In genomic region chr6:163902993-163903392, GRCh38 we compare ENCODE assay signal across 17 cellular contexts.
A peak's percentile ranks its signal among the peaks of the same experiment; 100 is the strongest.
DNase-seq lines count a peak whose midpoint lies in the region; ATAC-seq and TF ChIP-seq lines count a peak whose summit lies in the region.
"Had no signal": no experiment of that assay in that cellular context is flagged by ENCODE, and none has a peak within 500 bp of the region (broad histone marks: within the 10 kb centered on the region; RNA-seq: fewer than 3 reads in every experiment).

No MANE protein-coding gene starts in this region.

- no peak for ATAC-seq in GM23338
- no peak for ATAC-seq in GM19023 (IDR thresholded peaks at IDR 0.05; ENCODE audit: unreplicated experiment)
- ATAC-seq in HG03378 (IDR thresholded peaks at IDR 0.05; ENCODE audit: unreplicated experiment), result no peak

- H4K20me1 ChIP-seq in GM23338 (replicated peaks; ENCODE audit: insufficient read depth), result no peaks in the 10 kb centered on the region

- DNase-seq in A673 (ENCODE audit: low spot score) (no peak), GM23338 (ENCODE audit: low spot score) (no peak), WERI-Rb-1 (peak; percentile 21)
- DNase-seq: ACHN; CD4-positive, alpha-beta T cell; DMS153; DMS79; GDM1; GOT3; H7; IMR-90; KBM-7 had no signal

- H3K4me1 Mint-ChIP-seq in GM23338 (peaks cover 9% of the 10 kb centered on the region; the same call in 2 of the 3 replicates), nephron (peaks cover 40% of the 10 kb centered on the region)

- no peak overlapping the region for H3K27ac ChIP-seq in A673 (ENCODE audit: low read depth, low read length, poor library complexity, severe bottlenecking)
- no peak overlapping the region for H3K27ac ChIP-seq in GM23338 (ENCODE audit: low read depth)
- no peak overlapping the region for H3K27ac ChIP-seq in WERI-Rb-1
- H3K27ac ChIP-seq: C4-2B, HL-60 had no signal

- no peaks in the 10 kb centered on the region for H3F3A ChIP-seq in GM23338 (replicated peaks; ENCODE audit: low read depth)

- intact Hi-C loops in A673 (cut with micrococcal nuclease; ENCODE audit: unreplicated experiment), result no loop called here

- H3K27ac Mint-ChIP-seq in GM23338 (no peak overlapping the region), nephron (peak overlapping the region; percentile 67 to 92 (median 77))
- H3K27ac Mint-ChIP-seq: CD4-positive, alpha-beta T cell had no signal

- H3K4me3 ChIP-seq in A673 (ENCODE audit: low read depth, low read length, poor library complexity, severe bottlenecking) (no peak overlapping the region), GM23338 (no peak overlapping the region), WERI-Rb-1 (ENCODE audit: low read depth, low read length) (no peak overlapping the region)

- H3K79me2 ChIP-seq in GM23338 (replicated peaks; ENCODE audit: insufficient read depth), result no peaks in the 10 kb centered on the region

- H3K36me3 ChIP-seq in A673 (ENCODE audit: insufficient read depth, low read length, poor library complexity, severe bottlenecking), result no peaks in the 10 kb centered on the region
- no peaks in the 10 kb centered on the region for H3K36me3 ChIP-seq in GM23338 (ENCODE audit: insufficient read depth)
- H3K36me3 ChIP-seq in WERI-Rb-1, result no peaks in the 10 kb centered on the region

- H3K9me2 ChIP-seq in GM23338 (ENCODE audit: insufficient read depth), result 0 out of 2 replicates have a peak, but pooled peaks cover 4% of the 10 kb centered on the region

- H3K27me3 ChIP-seq in A673 (replicated peaks; ENCODE audit: insufficient read depth, low read depth, low read length, poor library complexity) (no peaks in the 10 kb centered on the region), GM23338 (ENCODE audit: insufficient read depth) (no peaks in the 10 kb centered on the region), WERI-Rb-1 (ENCODE audit: insufficient read depth, low read depth, severe bottlenecking) (no peaks in the 10 kb centered on the region)

- CTCF ChIA-PET in A673 (lab: Charles Lee), result no interaction called here

- TF ChIP-seq CTCF in A673 (conservative IDR thresholded peaks at IDR 0.05; ENCODE audit: low read depth, low read length), result peak; percentile 24; the same call in 1 of the 2 replicates
- TF ChIP-seq CTCF in GM23338 (conservative IDR thresholded peaks at IDR 0.05; ENCODE audit: low read depth in 2 of 2), result peak; percentile 12 to 43; a peak in 2 of 4 replicates
- TF ChIP-seq CTCF in WERI-Rb-1 (IDR thresholded peaks at IDR 0.05; ENCODE audit: low read depth, low read length), result 0 out of 2 replicates have a peak, but pooled peaks have one; percentile 13
- no peak for TF ChIP-seq CTCF in nephron (IDR thresholded peaks at IDR 0.05; ENCODE audit: unreplicated experiment in 3 of 3)

- no peaks in the 10 kb centered on the region for H3K4me1 ChIP-seq in A673 (ENCODE audit: insufficient read depth, low read length, poor library complexity, severe bottlenecking)
- H3K4me1 ChIP-seq in GM23338 (ENCODE audit: insufficient read depth), result no peaks in the 10 kb centered on the region

- 0 out of 3 replicates have a peak, but pooled peaks cover 3% of the 10 kb centered on the region for H3K9me3 Mint-ChIP-seq in GM23338
- peaks cover 5% of the 10 kb centered on the region for H3K9me3 Mint-ChIP-seq in nephron
- H3K9me3 Mint-ChIP-seq: CD4-positive, alpha-beta T cell had no signal

- H3K27me3 Mint-ChIP-seq in GM23338 (ENCODE audit: insufficient read depth, low read depth, poor library complexity) (no peaks in the 10 kb centered on the region), nephron (ENCODE audit: low read depth) (peaks cover 11% of the 10 kb centered on the region)

- H2AFZ ChIP-seq in GM23338, result no peak overlapping the region

- H3K4me2 ChIP-seq in GM23338, result no peak overlapping the region

- H3K4me3 Mint-ChIP-seq in GM23338, result no peak overlapping the region
- peak overlapping the region in 1 of 3 experiments; percentile 49 for H3K4me3 Mint-ChIP-seq in nephron
- H3K4me3 Mint-ChIP-seq: CD4-positive, alpha-beta T cell had no signal

- BruUV-seq in A673 (replicated peaks; lab: Mats Ljungman, UMichigan), result no TSS peak

- no peaks in the 10 kb centered on the region for H3K36me3 Mint-ChIP-seq in GM23338 (ENCODE audit: low read depth)
- no peaks in the 10 kb centered on the region for H3K36me3 Mint-ChIP-seq in nephron (ENCODE audit: low read depth)

- POLR2A ChIA-PET in A673 (lab: Charles Lee; ENCODE audit: low non-redundant PET), result no interaction called here

- no peaks in the 10 kb centered on the region for H3K9me3 ChIP-seq in A673 (ENCODE audit: low read depth, low read length, poor library complexity, severe bottlenecking)
- H3K9me3 ChIP-seq in WERI-Rb-1 (ENCODE audit: severe bottlenecking), result no peaks in the 10 kb centered on the region

TF ChIP-seq in GM23338, 12 proteins besides CTCF, POLR2A, EP300 and RAD21:
- no peak for TF ChIP-seq CREB1 (CRISPR knock-in tag; IDR thresholded peaks at IDR 0.05; ENCODE audit: low read depth)
- TF ChIP-seq ZNF462 (CRISPR knock-in tag; IDR thresholded peaks at IDR 0.05), result no peak
- no peak for TF ChIP-seq EZH2phosphoT487 (IDR thresholded peaks at IDR 0.05; ENCODE audit: unreplicated experiment)

Comparison
In these comparisons a context has a peak if more than half of its experiments do, and no peak if none do; other contexts are left out.
1. CTCF ChIP-seq: peak in A673 (single experiment), GM23338 (2 of 2) and WERI-Rb-1 (single experiment); none in nephron (0 of 3).